Comparison of ENCODE assay signal across 18 cellular contexts in the genomic region with DNA sequence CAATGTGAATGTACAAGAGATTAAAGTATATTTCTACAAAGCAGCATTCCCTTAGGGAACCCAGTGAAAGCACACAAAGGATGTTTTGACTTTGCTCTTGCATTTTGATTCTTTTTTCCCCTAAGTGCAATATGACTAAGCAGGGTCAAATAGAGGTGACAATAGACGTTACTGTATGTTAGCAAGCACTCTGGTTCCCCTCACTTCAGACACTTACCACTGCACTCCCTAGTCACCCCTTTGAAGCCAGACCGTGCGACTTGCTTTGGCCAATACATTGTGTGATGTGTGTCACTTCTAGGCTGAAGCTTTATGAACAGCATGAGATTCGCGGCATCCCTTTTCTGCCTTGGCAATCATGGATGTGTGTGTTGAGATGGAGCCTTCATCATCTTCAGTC.
DNase-seq lines count a peak whose midpoint lies in the region; ATAC-seq and TF ChIP-seq lines count a peak whose summit lies in the region.
"Had no signal": no experiment of that assay in that cellular context is flagged by ENCODE, and none has a peak within 500 bp of the region (broad histone marks: within the 10 kb centered on the region; RNA-seq: fewer than 3 reads in every experiment).

No MANE protein-coding gene starts in this region.

- H3K36me3 Mint-ChIP-seq in activated T-helper 17 cell treated with anti-CD3 and anti-CD28 coated beads, Interleukin-2, amount 50 U/mL, for 72 hours (ENCODE audit: low read depth), result no peaks in the 10 kb centered on the region
- H3K36me3 Mint-ChIP-seq in effector memory CD8-positive, alpha-beta T cell (ENCODE audit: insufficient read depth), result no peaks in the 10 kb centered on the region
- H3K36me3 Mint-ChIP-seq: stimulated activated naive B cell treated with anti-CD40 and anti-IgM and Interleukin-4, amounts not matched to agents 10 μg/mL and 1 μg/mL and 100 μg/mL, for 72 hours had no signal

- no peak for TF ChIP-seq POLR2A in heart left ventricle (IDR thresholded peaks at IDR 0.05)

- TF ChIP-seq CTCF in right atrium auricular region (IDR thresholded peaks at IDR 0.05) (no peak), heart left ventricle (IDR thresholded peaks at IDR 0.05) (no peak)

- DNase-seq in right atrium auricular region (ENCODE audit: low spot score) (peak; percentile 47), heart left ventricle (no peak), iris pigment epithelial cell (ENCODE audit: low read depth) (peak; percentile 68), G401 (ENCODE audit: low spot score) (no peak)
- DNase-seq in effector memory CD8-positive, alpha-beta T cell, result no peak
- DNase-seq: activated CD4-positive, alpha-beta T cell treated with anti-CD3 and anti-CD28 coated beads, Interleukin-2, amount 10 ng/mL, durations not matched to agents 24 days and 14 days; colonic mucosa; mucosa of descending colon; NCI-H1436 treated with DMSO at 0.1 percent for 48 hours; stimulated activated naive B cell treated with anti-CD40 and anti-IgM and Interleukin-4, amounts not matched to agents 10 μg/mL and 1 μg/mL and 100 μg/mL, for 72 hours; upper lobe of left lung had no signal

- intact Hi-C loops in heart left ventricle (cut with DNase I), result no loop called here

- H3K27ac Mint-ChIP-seq in activated T-helper 17 cell treated with anti-CD3 and anti-CD28 coated beads, Interleukin-2, amount 50 U/mL, for 72 hours, result no peak overlapping the region
- H3K27ac Mint-ChIP-seq in effector memory CD8-positive, alpha-beta T cell, result no peak overlapping the region
- H3K27ac Mint-ChIP-seq: activated CD4-positive, alpha-beta T cell treated with anti-CD3 and anti-CD28 coated beads, Interleukin-2, amount 10 ng/mL, durations not matched to agents 24 days and 14 days; stimulated activated naive B cell treated with anti-CD40 and anti-IgM and Interleukin-4, amounts not matched to agents 10 μg/mL and 1 μg/mL and 100 μg/mL, for 72 hours had no signal

- 67 to 82% (median 75%) methylated on average over 5 of the region's 5 CpGs for WGBS in heart left ventricle, 4 donors

- no peak overlapping the region for H3K4me3 Mint-ChIP-seq in activated T-helper 17 cell treated with anti-CD3 and anti-CD28 coated beads, Interleukin-2, amount 50 U/mL, for 72 hours
- H3K4me3 Mint-ChIP-seq in effector memory CD8-positive, alpha-beta T cell, result no peak overlapping the region
- H3K4me3 Mint-ChIP-seq: activated CD4-positive, alpha-beta T cell treated with anti-CD3 and anti-CD28 coated beads, Interleukin-2, amount 10 ng/mL, durations not matched to agents 24 days and 14 days; stimulated activated naive B cell treated with anti-CD40 and anti-IgM and Interleukin-4, amounts not matched to agents 10 μg/mL and 1 μg/mL and 100 μg/mL, for 72 hours had no signal

- H3K4me1 Mint-ChIP-seq in activated T-helper 17 cell treated with anti-CD3 and anti-CD28 coated beads, Interleukin-2, amount 50 U/mL, for 72 hours, result no peaks in the 10 kb centered on the region
- H3K4me1 Mint-ChIP-seq in effector memory CD8-positive, alpha-beta T cell (ENCODE audit: low read depth in 2 of 2), result peaks cover 0 to 6% of the 10 kb centered on the region in 2 donors
- H3K4me1 Mint-ChIP-seq: stimulated activated naive B cell treated with anti-CD40 and anti-IgM and Interleukin-4, amounts not matched to agents 10 μg/mL and 1 μg/mL and 100 μg/mL, for 72 hours had no signal

- H3K27me3 ChIP-seq in right atrium auricular region, result no peaks in the 10 kb centered on the region
- no peaks in the 10 kb centered on the region for H3K27me3 ChIP-seq in heart left ventricle
- H3K27me3 ChIP-seq: colonic mucosa, upper lobe of left lung had no signal

- no peaks in the 10 kb centered on the region for H3K9me3 ChIP-seq in right atrium auricular region
- no peaks in the 10 kb centered on the region for H3K9me3 ChIP-seq in heart left ventricle
- H3K9me3 ChIP-seq: colonic mucosa, mucosa of descending colon, upper lobe of left lung had no signal

- no peaks in the 10 kb centered on the region for H3K27me3 Mint-ChIP-seq in activated T-helper 17 cell treated with anti-CD3 and anti-CD28 coated beads, Interleukin-2, amount 50 U/mL, for 72 hours
- H3K27me3 Mint-ChIP-seq in effector memory CD8-positive, alpha-beta T cell, result no peaks in the 10 kb centered on the region
- H3K27me3 Mint-ChIP-seq: stimulated activated naive B cell treated with anti-CD40 and anti-IgM and Interleukin-4, amounts not matched to agents 10 μg/mL and 1 μg/mL and 100 μg/mL, for 72 hours had no signal

- no peaks in the 10 kb centered on the region for H3K36me3 ChIP-seq in right atrium auricular region
- no peaks in the 10 kb centered on the region for H3K36me3 ChIP-seq in heart left ventricle
- H3K36me3 ChIP-seq: colonic mucosa, upper lobe of left lung had no signal

- H3K27ac ChIP-seq in right atrium auricular region (no peak overlapping the region), heart left ventricle (no peak overlapping the region)
- H3K27ac ChIP-seq: colonic mucosa, epithelial cell of prostate, HL-60, parathyroid adenoma, upper lobe of left lung had no signal

- no peaks in the 10 kb centered on the region for H3K9me3 Mint-ChIP-seq in activated T-helper 17 cell treated with anti-CD3 and anti-CD28 coated beads, Interleukin-2, amount 50 U/mL, for 72 hours
- H3K9me3 Mint-ChIP-seq in effector memory CD8-positive, alpha-beta T cell, result no peaks in the 10 kb centered on the region
- H3K9me3 Mint-ChIP-seq: activated CD4-positive, alpha-beta T cell treated with anti-CD3 and anti-CD28 coated beads, Interleukin-2, amount 10 ng/mL, durations not matched to agents 24 days and 14 days; stimulated activated naive B cell treated with anti-CD40 and anti-IgM and Interleukin-4, amounts not matched to agents 10 μg/mL and 1 μg/mL and 100 μg/mL, for 72 hours had no signal

- no peak for ATAC-seq in heart left ventricle
- peak; percentile 24 for ATAC-seq in activated T-helper 17 cell treated with anti-CD3 and anti-CD28 coated beads, Interleukin-2, amount 50 U/mL, for 72 hours (replicated peaks)
- no peak for ATAC-seq in HG03095 (IDR thresholded peaks at IDR 0.05; ENCODE audit: unreplicated experiment)
- ATAC-seq in effector memory CD8-positive, alpha-beta T cell (replicated peaks), result no peak
- no peak for ATAC-seq in HG02759 (IDR thresholded peaks at IDR 0.05; ENCODE audit: unreplicated experiment)
- ATAC-seq: mucosa of descending colon had no signal

- H3K4me1 ChIP-seq in right atrium auricular region (no peaks in the 10 kb centered on the region), heart left ventricle (peaks cover 0 to 34% (median 0%) of the 10 kb centered on the region in 12 donors)
- H3K4me1 ChIP-seq: colonic mucosa, parathyroid adenoma had no signal

- in situ Hi-C loops in G401 (cut with HindIII; ENCODE audit: low sequenced_read_pairs), result no loop called here

- H3K4me3 ChIP-seq in right atrium auricular region, result no peak overlapping the region
- no peak overlapping the region for H3K4me3 ChIP-seq in heart left ventricle
- H3K4me3 ChIP-seq: colonic mucosa, mucosa of descending colon, smooth muscle cell, upper lobe of left lung had no signal

Comparison
In these comparisons a context has a peak if more than half of its experiments do, and no peak if none do; other contexts are left out.
1. DNase-seq: peak in right atrium auricular region (single experiment) and iris pigment epithelial cell (single experiment); none in heart left ventricle (0 of 5), effector memory CD8-positive, alpha-beta T cell (0 of 3) and G401 (single experiment).